Comparison of ENCODE assay signal across 21 cellular contexts in genomic region chr6:107579413-107579812, GRCh38.
"Had no signal": no experiment of that assay in that cellular context is flagged by ENCODE, and none has a peak within 500 bp of the region (broad histone marks: within the 10 kb centered on the region; RNA-seq: fewer than 3 reads in every experiment).

No MANE protein-coding gene starts in this region.

- H3K4me3 Mint-ChIP-seq: memory B cell; natural killer cell treated with Interleukin-12 subunit alpha and Interleukin-12 subunit beta and Interleukin-15 and Interleukin-18, amount 100 ng/mL, for 72 hours; stimulated activated effector memory CD8-positive, alpha-beta T cell treated with anti-CD3 and anti-CD28 coated beads, Interleukin-12 subunit alpha, Interleukin-12 subunit beta, amount 100 ng/mL, for 72 hours had no signal

- H3K4me1 ChIP-seq: lower lobe of right lung, right atrium auricular region, tibial nerve, upper lobe of right lung, vagina had no signal

- H3K27ac ChIP-seq: coronary artery, heart right ventricle, left ventricle myocardium inferior, lower lobe of right lung, ovary, right atrium auricular region, tibial nerve, upper lobe of right lung, vagina had no signal

- H3K4me3 ChIP-seq: coronary artery, heart right ventricle, left ventricle myocardium inferior, lower lobe of right lung, ovary, right atrium auricular region, tibial nerve, upper lobe of right lung, vagina had no signal

- H3K9me3 ChIP-seq: heart right ventricle, left ventricle myocardium inferior, lower lobe of right lung, ovary, right atrium auricular region, tibial nerve, upper lobe of right lung, vagina had no signal

- H3K36me3 ChIP-seq: lower lobe of right lung, ovary, right atrium auricular region, upper lobe of right lung, vagina had no signal

- DNase-seq: effector CD4-positive, alpha-beta T cell; foreskin melanocyte; heart right ventricle; hypothalamus; islet precursor cell; left ventricle myocardium inferior; lower lobe of right lung; midbrain; ovary; small intestine; stimulated activated CD4-positive, alpha-beta T cell treated with anti-CD3 and anti-CD28 coated beads, Interleukin-12 subunit alpha, Interleukin-12 subunit beta, amount 100 ng/mL, for 4 hours; stimulated activated CD8-positive, alpha-beta memory T cell treated with anti-CD3 and anti-CD28 coated beads, Interleukin-4, amount 100 ng/mL, for 48 hours; stimulated activated naive CD8-positive, alpha-beta T cell treated with anti-CD3 and anti-CD28 coated beads, Interleukin-15, Interleukin-2, amounts not matched to agents 100 U/mL and 50 U/mL, for 24 hours; upper lobe of right lung had no signal

- H3K4me1 Mint-ChIP-seq: memory B cell; stimulated activated effector memory CD8-positive, alpha-beta T cell treated with anti-CD3 and anti-CD28 coated beads, Interleukin-12 subunit alpha, Interleukin-12 subunit beta, amount 100 ng/mL, for 72 hours had no signal

- H3K36me3 Mint-ChIP-seq: memory B cell; natural killer cell treated with Interleukin-12 subunit alpha and Interleukin-12 subunit beta and Interleukin-15 and Interleukin-18, amount 100 ng/mL, for 72 hours; stimulated activated effector memory CD8-positive, alpha-beta T cell treated with anti-CD3 and anti-CD28 coated beads, Interleukin-12 subunit alpha, Interleukin-12 subunit beta, amount 100 ng/mL, for 72 hours had no signal

- H3K27me3 ChIP-seq: heart right ventricle, ovary, right atrium auricular region, tibial nerve, upper lobe of right lung, vagina had no signal

- H3K9me3 Mint-ChIP-seq: memory B cell; natural killer cell treated with Interleukin-12 subunit alpha and Interleukin-12 subunit beta and Interleukin-15 and Interleukin-18, amount 100 ng/mL, for 72 hours; stimulated activated effector memory CD8-positive, alpha-beta T cell treated with anti-CD3 and anti-CD28 coated beads, Interleukin-12 subunit alpha, Interleukin-12 subunit beta, amount 100 ng/mL, for 72 hours had no signal

- ATAC-seq: heart right ventricle; lower lobe of right lung; natural killer cell treated with Interleukin-12 subunit alpha and Interleukin-12 subunit beta and Interleukin-15 and Interleukin-18, amount 100 ng/mL, for 72 hours; stimulated activated effector memory CD8-positive, alpha-beta T cell treated with anti-CD3 and anti-CD28 coated beads, Interleukin-12 subunit alpha, Interleukin-12 subunit beta, amount 100 ng/mL, for 72 hours; stimulated activated naive CD8-positive, alpha-beta T cell treated with anti-CD3 and anti-CD28 coated beads, Interleukin-15, Interleukin-2, amounts not matched to agents 100 U/mL and 50 U/mL, for 24 hours; upper lobe of right lung had no signal

- H3K27ac Mint-ChIP-seq: memory B cell; natural killer cell treated with Interleukin-12 subunit alpha and Interleukin-12 subunit beta and Interleukin-15 and Interleukin-18, amount 100 ng/mL, for 72 hours; stimulated activated effector memory CD8-positive, alpha-beta T cell treated with anti-CD3 and anti-CD28 coated beads, Interleukin-12 subunit alpha, Interleukin-12 subunit beta, amount 100 ng/mL, for 72 hours had no signal
